In the genomic region with DNA sequence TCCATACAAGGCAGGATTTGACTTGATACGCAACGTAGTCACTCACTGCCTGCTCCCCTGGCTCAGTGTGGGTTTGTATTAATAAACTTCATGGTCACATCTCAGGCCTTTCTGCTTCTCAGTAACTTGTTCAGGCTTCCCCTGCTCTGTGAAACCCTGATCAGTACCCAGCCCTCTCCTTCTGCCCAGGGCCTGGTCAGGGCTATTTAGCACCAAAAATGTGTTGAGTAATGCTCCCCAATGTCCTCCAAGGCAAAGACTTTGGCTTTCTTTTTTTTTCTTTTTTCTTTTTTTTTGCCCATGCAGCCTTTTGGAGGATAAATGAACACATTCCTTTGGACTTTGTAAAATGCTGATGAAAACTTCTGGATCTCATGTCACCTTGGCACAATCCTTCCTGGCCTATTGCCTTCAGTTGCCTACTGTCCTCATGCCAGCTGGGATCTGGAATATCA, we compare ENCODE assay signal across 21 cellular contexts.
"Had no signal": no experiment of that assay in that cellular context is flagged by ENCODE, and none has a peak within 500 bp of the region (broad histone marks: within the 10 kb centered on the region; RNA-seq: fewer than 3 reads in every experiment).

No MANE protein-coding gene starts in this region.

- H3K27ac ChIP-seq: foreskin keratinocyte, heart right ventricle, neutrophil, stomach, thyroid gland, uterus had no signal

- H3K4me2 ChIP-seq: smooth muscle cell had no signal

- H3K36me3 ChIP-seq: heart right ventricle, neutrophil, stomach, thyroid gland, uterus had no signal

- H3K9me3 ChIP-seq: neutrophil, thyroid gland, uterus had no signal

- H3K27me3 ChIP-seq: foreskin keratinocyte, heart right ventricle, neutrophil, stomach, thyroid gland, uterus had no signal

- H3K36me3 Mint-ChIP-seq: natural killer cell had no signal

- H3K27me3 Mint-ChIP-seq: activated naive CD8-positive, alpha-beta T cell treated with anti-CD3 and anti-CD28 coated beads, Interleukin-2, amount 50 U/mL, for 24 hours had no signal

- H3K27ac Mint-ChIP-seq: activated naive CD8-positive, alpha-beta T cell treated with anti-CD3 and anti-CD28 coated beads, Interleukin-2, amount 50 U/mL, for 24 hours; activated T-helper 17 cell treated with anti-CD3 and anti-CD28 coated beads, Interleukin-2, amount 50 U/mL, for 72 hours; memory B cell; natural killer cell had no signal

- ATAC-seq: activated naive CD8-positive, alpha-beta T cell treated with anti-CD3 and anti-CD28 coated beads, Interleukin-2, amount 50 U/mL, for 24 hours; activated T-helper 17 cell treated with anti-CD3 and anti-CD28 coated beads, Interleukin-2, amount 50 U/mL, for 72 hours; foreskin keratinocyte; left ventricle myocardium superior; natural killer cell; SK-N-SH treated with all-trans-retinoic acid at 6 μM for 48 hours had no signal

- H3K4me1 Mint-ChIP-seq: activated T-helper 17 cell treated with anti-CD3 and anti-CD28 coated beads, Interleukin-2, amount 50 U/mL, for 72 hours; natural killer cell had no signal

- FAIRE-seq: keratinocyte had no signal

- H3K4me3 ChIP-seq: heart right ventricle, smooth muscle cell, stomach, thyroid gland, uterus had no signal

- H3K4me1 ChIP-seq: foreskin keratinocyte, stomach, thyroid gland, uterus had no signal

- DNase-seq: activated CD4-positive, alpha-beta T cell treated with anti-CD3 and anti-CD28 coated beads, Interleukin-2, amount 50 U/mL, for 4 hours; activated CD4-positive, CD25-positive, alpha-beta regulatory T cell treated with anti-CD3 and anti-CD28 coated beads, Interleukin-2, amount 50 U/mL, for 72 hours; activated naive CD4-positive, alpha-beta T cell treated with Interleukin-2 at 50 U/mL for 16 hours; activated naive CD8-positive, alpha-beta T cell treated with anti-CD3 and anti-CD28 coated beads, Interleukin-2, amount 50 U/mL, for 24 hours; erythroblast; foreskin keratinocyte; heart right ventricle; left ventricle myocardium superior; natural killer cell; posterior cingulate gyrus; stomach; T-helper 1 cell; T1000; thyroid gland; uterus had no signal

- H3K4me3 Mint-ChIP-seq: activated naive CD8-positive, alpha-beta T cell treated with anti-CD3 and anti-CD28 coated beads, Interleukin-2, amount 50 U/mL, for 24 hours; activated T-helper 17 cell treated with anti-CD3 and anti-CD28 coated beads, Interleukin-2, amount 50 U/mL, for 72 hours; memory B cell; natural killer cell had no signal
